Comparison of ENCODE assay signal across 8 cellular contexts in genomic region chr10:92241158-92241500, GRCh38. TPM values are rescaled to one million over a fixed set of nuclear protein-coding genes. Genes with fewer than 3 reads are reported as not detected.
DNase-seq lines count a peak whose midpoint lies in the region; ATAC-seq and TF ChIP-seq lines count a peak whose summit lies in the region.

No MANE protein-coding gene starts in this region.

- H3K27me3 ChIP-seq in heart left ventricle = no peaks in the 10 kb centered on the region

- intact Hi-C loops in activated CD4-positive, alpha-beta memory T cell treated with anti-CD3 and anti-CD28 coated beads for 36 hours (cut with micrococcal nuclease) = loop anchor here (2.0 to 5.0 kb wide), 3 partner anchors 30 to 351 kb away; partner anchors contain the start of gene KIF11
- intact Hi-C loops in heart left ventricle (cut with DNase I) = loop anchor here in 9 of 10 donors (2.0 to 10.0 kb wide), 6 partner anchors 36 to 156 kb away; partner anchors contain the start of genes CPEB3 (in 6 of the 9) and MARCHF5 (in 6 of the 9)

- CTCF ChIA-PET in activated CD4-positive, alpha-beta memory T cell treated with anti-CD3 and anti-CD28 coated beads for 36 hours (lab: Charles Lee) = interaction anchor here (1.0 kb wide), 1 partner anchor 50 kb away, joined by 4 read pairs; the partner anchor contains the start of genes CPEB3 and MARCHF5

- peak overlapping the region; percentile 46 to 91 (median 88) for H3K27ac ChIP-seq in heart left ventricle

- H3K9me3 Mint-ChIP-seq in activated T-cell treated with anti-CD3 and anti-CD28 coated beads, Interleukin-2, amount 50 U/mL, for 24 hours = no peaks in the 10 kb centered on the region
- no peaks in the 10 kb centered on the region for H3K9me3 Mint-ChIP-seq in activated CD4-positive, alpha-beta memory T cell treated with anti-CD3 and anti-CD28 coated beads for 36 hours
- no peaks in the 10 kb centered on the region for H3K9me3 Mint-ChIP-seq in progenitor cell of endocrine pancreas (ENCODE audit: low read depth)

- H3K9me3 ChIP-seq in heart left ventricle = no peaks in the 10 kb centered on the region

- H3K4me3 Mint-ChIP-seq in activated T-cell treated with anti-CD3 and anti-CD28 coated beads, Interleukin-2, amount 50 U/mL, for 24 hours = peak overlapping the region; percentile 86
- H3K4me3 Mint-ChIP-seq in activated CD4-positive, alpha-beta memory T cell treated with anti-CD3 and anti-CD28 coated beads for 36 hours = peak overlapping the region; percentile 72
- H3K4me3 Mint-ChIP-seq in progenitor cell of endocrine pancreas (ENCODE audit: low read depth) = peak overlapping the region; percentile 87

- no peak for DNase-seq in activated T-cell treated with anti-CD3 and anti-CD28 coated beads, Interleukin-2, amount 50 U/mL, for 24 hours
- no peak for DNase-seq in activated T-cell treated with anti-CD3 and anti-CD28 coated beads for 4 hours
- no peak for DNase-seq in activated CD4-positive, alpha-beta memory T cell treated with anti-CD3 and anti-CD28 coated beads for 36 hours
- DNase-seq in heart left ventricle = peak in 2 of 5 donors; percentile 17 to 58
- DNase-seq in progenitor cell of endocrine pancreas (ENCODE audit: low spot score, unreplicated experiment) = no peak
- no peak for DNase-seq in NCI-H2196 treated with DMSO at 0.1 percent for 48 hours (lab: John Stamatoyannopoulos, UW; ENCODE audit: unreplicated experiment)
- no peak for DNase-seq in epidermal melanocyte (ENCODE audit: insufficient read length, low spot score)
- no peak for DNase-seq in iPS-NIHi7 (ENCODE audit: extremely low spot score)

- H3K27me3 Mint-ChIP-seq in activated T-cell treated with anti-CD3 and anti-CD28 coated beads, Interleukin-2, amount 50 U/mL, for 24 hours = peaks cover 19% of the 10 kb centered on the region
- peaks cover 9% of the 10 kb centered on the region for H3K27me3 Mint-ChIP-seq in activated CD4-positive, alpha-beta memory T cell treated with anti-CD3 and anti-CD28 coated beads for 36 hours
- H3K27me3 Mint-ChIP-seq in progenitor cell of endocrine pancreas = peaks cover 27% of the 10 kb centered on the region

- peaks cover 0 to 52% (median 21%) of the 10 kb centered on the region in 12 donors for H3K4me1 ChIP-seq in heart left ventricle

- WGBS in heart left ventricle, 4 donors = 4 to 10% (median 8%) methylated on average over 9 of the region's 9 CpGs

- H3K36me3 ChIP-seq in heart left ventricle = no peaks in the 10 kb centered on the region

- H3K4me3 ChIP-seq in heart left ventricle = peak overlapping the region; percentile 49 to 82 (median 75)

- peaks cover 40% of the 10 kb centered on the region for H3K4me1 Mint-ChIP-seq in activated T-cell treated with anti-CD3 and anti-CD28 coated beads, Interleukin-2, amount 50 U/mL, for 24 hours (ENCODE audit: low read depth)
- H3K4me1 Mint-ChIP-seq in activated CD4-positive, alpha-beta memory T cell treated with anti-CD3 and anti-CD28 coated beads for 36 hours (ENCODE audit: low read depth) = peaks cover 33% of the 10 kb centered on the region
- H3K4me1 Mint-ChIP-seq in progenitor cell of endocrine pancreas (ENCODE audit: low read depth) = peaks cover 14% of the 10 kb centered on the region

- no peak for TF ChIP-seq POLR2A in heart left ventricle (IDR thresholded peaks at IDR 0.05)

- H3K27ac Mint-ChIP-seq in activated T-cell treated with anti-CD3 and anti-CD28 coated beads, Interleukin-2, amount 50 U/mL, for 24 hours = no peak overlapping the region
- H3K27ac Mint-ChIP-seq in activated CD4-positive, alpha-beta memory T cell treated with anti-CD3 and anti-CD28 coated beads for 36 hours = no peak overlapping the region
- H3K27ac Mint-ChIP-seq in progenitor cell of endocrine pancreas = peak overlapping the region; percentile 97

- POLR2A ChIA-PET in activated CD4-positive, alpha-beta memory T cell treated with anti-CD3 and anti-CD28 coated beads for 36 hours (lab: Charles Lee) = no interaction called here

- peak; percentile 31 to 53 (median 45) for ATAC-seq in heart left ventricle

- peaks cover 6% of the 10 kb centered on the region for H3K36me3 Mint-ChIP-seq in activated T-cell treated with anti-CD3 and anti-CD28 coated beads, Interleukin-2, amount 50 U/mL, for 24 hours (ENCODE audit: low read depth)
- H3K36me3 Mint-ChIP-seq in activated CD4-positive, alpha-beta memory T cell treated with anti-CD3 and anti-CD28 coated beads for 36 hours = peaks cover 9% of the 10 kb centered on the region
- H3K36me3 Mint-ChIP-seq in progenitor cell of endocrine pancreas (ENCODE audit: insufficient read depth) = no peaks in the 10 kb centered on the region

- no peak for TF ChIP-seq CTCF in heart left ventricle (IDR thresholded peaks at IDR 0.05)
- TF ChIP-seq CTCF in progenitor cell of endocrine pancreas (IDR thresholded peaks at IDR 0.05; ENCODE audit: unreplicated experiment) = no peak

RNA-seq across cellular contexts. Expression of gene CPEB3, which starts 49.7 kb away (rescaled TPM):
- 1 to 10 TPM; 1.4 to 1.6 TPM for total RNA-seq in activated CD4-positive, alpha-beta memory T cell treated with anti-CD3 and anti-CD28 coated beads for 36 hours
- total RNA-seq in heart left ventricle = 10 to 100 TPM in 5 of 9 donors, 1 to 10 TPM in 4; 6.2 to 17.2 (median 10.1) TPM
- 1 to 10 TPM; 1.5 to 3.4 TPM for polyA plus RNA-seq in heart left ventricle
- 2.1 and 2.3 TPM in 2 replicates for total RNA-seq in progenitor cell of endocrine pancreas

RNA-seq across cellular contexts. Expression of gene MARCHF5, which starts 49.8 kb away (rescaled TPM):
- 10 to 100 TPM; 27.4 to 29.1 TPM for total RNA-seq in activated CD4-positive, alpha-beta memory T cell treated with anti-CD3 and anti-CD28 coated beads for 36 hours
- total RNA-seq in heart left ventricle = 10 to 100 TPM; 14.8 to 55.7 (median 29.4) TPM
- 10 to 100 TPM; 11.8 to 39.4 TPM for polyA plus RNA-seq in heart left ventricle
- 59.9 and 61.6 TPM in 2 replicates for total RNA-seq in progenitor cell of endocrine pancreas
